16 cellular contexts compared by ENCODE assay signal in the genomic region with DNA sequence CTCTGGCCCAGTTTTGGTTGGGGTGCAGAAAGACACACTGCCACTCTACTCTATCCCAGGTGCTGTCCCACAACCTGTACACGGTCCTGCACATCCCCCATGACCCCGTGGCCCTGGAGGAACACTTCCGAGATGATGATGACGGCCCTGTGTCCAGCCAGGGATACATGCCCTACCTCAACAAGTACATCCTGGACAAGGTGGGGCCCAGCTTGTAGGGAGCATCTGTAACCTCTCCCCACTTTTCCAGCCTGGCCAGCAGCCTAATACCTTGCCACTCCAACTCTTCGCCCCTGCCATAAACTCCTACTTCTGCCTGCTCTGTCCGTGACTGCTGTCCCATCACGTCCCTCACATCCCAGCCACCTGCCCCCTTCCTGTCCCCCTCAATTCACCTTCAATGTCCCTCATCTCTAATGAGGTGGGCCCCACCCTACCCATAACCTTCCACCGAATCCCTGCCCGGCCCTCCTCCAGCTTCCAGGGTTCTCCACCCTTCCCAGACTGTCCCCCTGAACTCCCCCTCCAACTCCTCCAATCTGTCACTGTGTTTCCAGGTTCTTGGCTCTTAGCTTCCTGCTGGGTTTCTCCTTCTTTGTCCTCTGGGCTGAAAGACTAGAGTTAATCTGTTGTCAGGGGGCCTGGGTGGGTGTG. TPM values are rescaled to one million over a fixed set of nuclear protein-coding genes. Genes with fewer than 3 reads are reported as not detected.
DNase-seq lines count a peak whose midpoint lies in the region; ATAC-seq, FAIRE-seq and TF ChIP-seq lines count a peak whose summit lies in the region.
"Had no signal": no experiment of that assay in that cellular context is flagged by ENCODE, and none has a peak within 500 bp of the region (broad histone marks: within the 10 kb centered on the region; RNA-seq: fewer than 3 reads in every experiment).

No MANE protein-coding gene starts in this region.

- H3K36me3 ChIP-seq in suprapubic skin = peaks cover 11% of the 10 kb centered on the region
- H3K36me3 ChIP-seq in small intestine (ENCODE audit: control insufficient read depth in 2 of 2, insufficient read depth in 2 of 2, low read length in 2 of 2) = no peaks in the 10 kb centered on the region

- peaks cover 12% of the 10 kb centered on the region for H3K36me3 Mint-ChIP-seq in activated naive CD4-positive, alpha-beta T cell treated with anti-CD3 and anti-CD28 coated beads, Interleukin-2, amount 50 U/mL, for 24 hours
- H3K36me3 Mint-ChIP-seq in activated CD8-positive, alpha-beta memory T cell treated with anti-CD3 and anti-CD28 coated beads, Interleukin-2, amount 10 ng/mL, durations not matched to agents 7 days and 5 days = peaks cover 55% of the 10 kb centered on the region
- H3K36me3 Mint-ChIP-seq in immature natural killer cell = peaks cover 26 to 53% (median 26%) of the 10 kb centered on the region in 3 donors

- DNase-seq in activated naive CD4-positive, alpha-beta T cell (lab: John Stamatoyannopoulos, UW) = no peak
- DNase-seq in activated CD8-positive, alpha-beta memory T cell treated with anti-CD3 and anti-CD28 coated beads, Interleukin-2, amount 10 ng/mL, durations not matched to agents 7 days and 5 days = no peak
- DNase-seq in immature natural killer cell (no peak), occipital lobe (lab: John Stamatoyannopoulos, UW) (no peak), suprapubic skin (ENCODE audit: low spot score in 2 of 2) (no peak), small intestine (no peak)
- no peak for DNase-seq in stimulated activated naive CD8-positive, alpha-beta T cell treated with anti-CD3 and anti-CD28 coated beads, Interleukin-15, amount 100 ng/mL, for 72 hours
- DNase-seq: activated CD4-positive, CD25-positive, alpha-beta regulatory T cell; DMS153; KG1; NCI-H1105 treated with DMSO at 0.1 percent for 48 hours; NCI-H774 had no signal

- CTCF ChIA-PET in activated CD8-positive, alpha-beta memory T cell treated with anti-CD3 and anti-CD28 coated beads, Interleukin-2, amount 10 ng/mL, durations not matched to agents 7 days and 5 days (lab: Charles Lee) = interaction anchor here (0.6 to 5.3 kb wide), 7 partner anchors 11 to 353 kb away, joined by 3 to 69 read pairs (median 5); partner anchors contain the start of genes DEF6 and PPARD

- no peak for TF ChIP-seq POLR2A in suprapubic skin (IDR thresholded peaks at IDR 0.05)

- no peaks in the 10 kb centered on the region for H3K9me3 Mint-ChIP-seq in activated naive CD4-positive, alpha-beta T cell treated with anti-CD3 and anti-CD28 coated beads, Interleukin-2, amount 50 U/mL, for 24 hours
- H3K9me3 Mint-ChIP-seq in activated CD8-positive, alpha-beta memory T cell treated with anti-CD3 and anti-CD28 coated beads, Interleukin-2, amount 10 ng/mL, durations not matched to agents 7 days and 5 days (ENCODE audit: low read depth) = no peaks in the 10 kb centered on the region
- no peaks in the 10 kb centered on the region for H3K9me3 Mint-ChIP-seq in immature natural killer cell
- H3K9me3 Mint-ChIP-seq in stimulated activated naive CD8-positive, alpha-beta T cell treated with anti-CD3 and anti-CD28 coated beads, Interleukin-15, amount 100 ng/mL, for 72 hours = no peaks in the 10 kb centered on the region

- no peak for ATAC-seq in activated CD8-positive, alpha-beta memory T cell treated with anti-CD3 and anti-CD28 coated beads, Interleukin-2, amount 10 ng/mL, durations not matched to agents 7 days and 5 days
- no peak for ATAC-seq in stimulated activated naive CD8-positive, alpha-beta T cell treated with anti-CD3 and anti-CD28 coated beads, Interleukin-15, amount 100 ng/mL, for 72 hours

- H3K27me3 Mint-ChIP-seq in activated naive CD4-positive, alpha-beta T cell treated with anti-CD3 and anti-CD28 coated beads, Interleukin-2, amount 50 U/mL, for 24 hours = no peaks in the 10 kb centered on the region
- no peaks in the 10 kb centered on the region for H3K27me3 Mint-ChIP-seq in activated CD8-positive, alpha-beta memory T cell treated with anti-CD3 and anti-CD28 coated beads, Interleukin-2, amount 10 ng/mL, durations not matched to agents 7 days and 5 days
- peaks cover 0 to 6% (median 2%) of the 10 kb centered on the region in 3 donors for H3K27me3 Mint-ChIP-seq in immature natural killer cell (ENCODE audit: low read depth in 3 of 3)
- no peaks in the 10 kb centered on the region for H3K27me3 Mint-ChIP-seq in stimulated activated naive CD8-positive, alpha-beta T cell treated with anti-CD3 and anti-CD28 coated beads, Interleukin-15, amount 100 ng/mL, for 72 hours

- TF ChIP-seq CTCF in suprapubic skin (IDR thresholded peaks at IDR 0.05) = no peak

- peak overlapping the region; percentile 96 for H3K27ac Mint-ChIP-seq in activated naive CD4-positive, alpha-beta T cell treated with anti-CD3 and anti-CD28 coated beads, Interleukin-2, amount 50 U/mL, for 24 hours
- peak overlapping the region; percentile 97 for H3K27ac Mint-ChIP-seq in activated CD8-positive, alpha-beta memory T cell treated with anti-CD3 and anti-CD28 coated beads, Interleukin-2, amount 10 ng/mL, durations not matched to agents 7 days and 5 days
- peak overlapping the region; percentile 97 to 99 (median 98) for H3K27ac Mint-ChIP-seq in immature natural killer cell
- peak overlapping the region; percentile 97 for H3K27ac Mint-ChIP-seq in stimulated activated naive CD8-positive, alpha-beta T cell treated with anti-CD3 and anti-CD28 coated beads, Interleukin-15, amount 100 ng/mL, for 72 hours
- H3K27ac Mint-ChIP-seq: progenitor cell of endocrine pancreas had no signal

- peak overlapping the region; percentile 80 for H3K4me3 Mint-ChIP-seq in activated naive CD4-positive, alpha-beta T cell treated with anti-CD3 and anti-CD28 coated beads, Interleukin-2, amount 50 U/mL, for 24 hours
- H3K4me3 Mint-ChIP-seq in activated CD8-positive, alpha-beta memory T cell treated with anti-CD3 and anti-CD28 coated beads, Interleukin-2, amount 10 ng/mL, durations not matched to agents 7 days and 5 days = peak overlapping the region; percentile 62
- peak overlapping the region; percentile 83 to 88 (median 85) for H3K4me3 Mint-ChIP-seq in immature natural killer cell
- peak overlapping the region; percentile 77 for H3K4me3 Mint-ChIP-seq in stimulated activated naive CD8-positive, alpha-beta T cell treated with anti-CD3 and anti-CD28 coated beads, Interleukin-15, amount 100 ng/mL, for 72 hours

- H3K4me1 ChIP-seq in suprapubic skin = peaks cover 13% of the 10 kb centered on the region
- no peaks in the 10 kb centered on the region for H3K4me1 ChIP-seq in small intestine (ENCODE audit: control insufficient read depth in 2 of 2, insufficient read depth in 1 of 2, low read depth in 1 of 2, low read length in 1 of 2)

- peaks cover 83% of the 10 kb centered on the region for H3K4me1 Mint-ChIP-seq in activated naive CD4-positive, alpha-beta T cell treated with anti-CD3 and anti-CD28 coated beads, Interleukin-2, amount 50 U/mL, for 24 hours
- peaks cover 70% of the 10 kb centered on the region for H3K4me1 Mint-ChIP-seq in activated CD8-positive, alpha-beta memory T cell treated with anti-CD3 and anti-CD28 coated beads, Interleukin-2, amount 10 ng/mL, durations not matched to agents 7 days and 5 days
- H3K4me1 Mint-ChIP-seq in immature natural killer cell = peaks cover 79 to 86% of the 10 kb centered on the region in 2 donors
- peaks cover 87% of the 10 kb centered on the region for H3K4me1 Mint-ChIP-seq in stimulated activated naive CD8-positive, alpha-beta T cell treated with anti-CD3 and anti-CD28 coated beads, Interleukin-15, amount 100 ng/mL, for 72 hours

- 86% methylated on average over 9 of the region's 9 CpGs for WGBS in suprapubic skin
- WGBS in small intestine, 3 donors = 84 to 91% (median 90%) methylated on average over 8 to 9 of the region's 9 CpGs

- H3K9me3 ChIP-seq in suprapubic skin (no peaks in the 10 kb centered on the region), small intestine (ENCODE audit: control insufficient read depth, low read depth) (no peaks in the 10 kb centered on the region)

- FAIRE-seq in small intestine (lab: Jason Lieb, UNC) = no peak
- FAIRE-seq: GM18507 had no signal

- H3K4me3 ChIP-seq in suprapubic skin = no peak overlapping the region
- H3K4me3 ChIP-seq in small intestine (ENCODE audit: low read depth in 1 of 2, low read length in 2 of 2) = no peak overlapping the region
- H3K4me3 ChIP-seq: hepatocyte had no signal

- no peaks in the 10 kb centered on the region for H3K27me3 ChIP-seq in suprapubic skin
- H3K27me3 ChIP-seq in small intestine (ENCODE audit: control insufficient read depth in 2 of 2, insufficient read depth in 2 of 2, low read length in 2 of 2) = no peaks in the 10 kb centered on the region
- H3K27me3 ChIP-seq: hepatocyte had no signal

- no peak for TF ChIP-seq EP300 in suprapubic skin (IDR thresholded peaks at IDR 0.05)

- H3K27ac ChIP-seq in suprapubic skin (no peak overlapping the region), small intestine (ENCODE audit: low read depth in 1 of 2, low read length in 1 of 2) (peak overlapping the region in 1 of 2 donors; percentile 35)
- H3K27ac ChIP-seq: hepatocyte had no signal

RNA-seq across cellular contexts. Expression of gene DEF6, which starts 12.1 kb away (rescaled TPM):
- 100 to 1,000 TPM; 153 to 194 TPM for total RNA-seq in activated CD8-positive, alpha-beta memory T cell treated with anti-CD3 and anti-CD28 coated beads, Interleukin-2, amount 10 ng/mL, durations not matched to agents 7 days and 5 days
- 100 to 1,000 TPM in 1 of 3 donors, 10 to 100 TPM in 2; 90.7 to 226 (median 95.1) TPM for polyA plus RNA-seq in immature natural killer cell
- total RNA-seq in occipital lobe = 0.47 TPM
- 10 to 100 TPM; 28.0 to 99.9 (median 35.5) TPM for total RNA-seq in suprapubic skin
- 10 to 100 TPM in 1 of 3 donors, 1 to 10 TPM in 2; 4.7 to 16.2 (median 9.5) TPM for polyA plus RNA-seq in small intestine

RNA-seq across cellular contexts. Expression of gene PPARD, which starts 32.6 kb away (rescaled TPM):
- 10 to 100 TPM; 16.4 to 18.8 TPM for total RNA-seq in activated CD8-positive, alpha-beta memory T cell treated with anti-CD3 and anti-CD28 coated beads, Interleukin-2, amount 10 ng/mL, durations not matched to agents 7 days and 5 days
- 1 to 10 TPM in 2 of 3 donors, under 1 TPM in 1; 0.98 to 6.0 (median 2.0) TPM for polyA plus RNA-seq in immature natural killer cell
- 2.2 TPM for total RNA-seq in occipital lobe
- total RNA-seq in suprapubic skin = 10 to 100 TPM; 23.4 to 31.4 (median 26.9) TPM
- polyA plus RNA-seq in small intestine = 10 to 100 TPM in 2 of 3 donors, 1 to 10 TPM in 1; 7.8 to 14.7 (median 13.0) TPM

RNA-seq across cellular contexts. Expression of gene ZNF76, which starts 50.2 kb away (rescaled TPM):
- total RNA-seq in activated CD8-positive, alpha-beta memory T cell treated with anti-CD3 and anti-CD28 coated beads, Interleukin-2, amount 10 ng/mL, durations not matched to agents 7 days and 5 days = 10 to 100 TPM; 55.0 to 61.8 TPM
- polyA plus RNA-seq in immature natural killer cell (10 to 100 TPM; 20.7 to 30.5 (median 27.9) TPM), small intestine (10 to 100 TPM; 16.2 to 24.8 (median 24.0) TPM)
- total RNA-seq in occipital lobe (11.1 TPM), suprapubic skin (10 to 100 TPM; 19.6 to 52.5 (median 27.5) TPM)

Comparison
In these comparisons a context has a peak if more than half of its experiments do, and no peak if none do; other contexts are left out.
1. RNA of gene DEF6, which starts 12.1 kb away (total RNA-seq): 153 to 194 TPM in activated CD8-positive, alpha-beta memory T cell treated with anti-CD3 and anti-CD28 coated beads, Interleukin-2, amount 10 ng/mL, durations not matched to agents 7 days and 5 days and 28.0 to 99.9 TPM in suprapubic skin; 0.47 TPM in occipital lobe (single experiment); every median in the first group is over 10 times any median in the second.
2. Peak in every context shown above with its lines, with median percentiles within 50 percentile points of each other: H3K27ac Mint-ChIP-seq and H3K4me3 Mint-ChIP-seq.